In the genomic region with DNA sequence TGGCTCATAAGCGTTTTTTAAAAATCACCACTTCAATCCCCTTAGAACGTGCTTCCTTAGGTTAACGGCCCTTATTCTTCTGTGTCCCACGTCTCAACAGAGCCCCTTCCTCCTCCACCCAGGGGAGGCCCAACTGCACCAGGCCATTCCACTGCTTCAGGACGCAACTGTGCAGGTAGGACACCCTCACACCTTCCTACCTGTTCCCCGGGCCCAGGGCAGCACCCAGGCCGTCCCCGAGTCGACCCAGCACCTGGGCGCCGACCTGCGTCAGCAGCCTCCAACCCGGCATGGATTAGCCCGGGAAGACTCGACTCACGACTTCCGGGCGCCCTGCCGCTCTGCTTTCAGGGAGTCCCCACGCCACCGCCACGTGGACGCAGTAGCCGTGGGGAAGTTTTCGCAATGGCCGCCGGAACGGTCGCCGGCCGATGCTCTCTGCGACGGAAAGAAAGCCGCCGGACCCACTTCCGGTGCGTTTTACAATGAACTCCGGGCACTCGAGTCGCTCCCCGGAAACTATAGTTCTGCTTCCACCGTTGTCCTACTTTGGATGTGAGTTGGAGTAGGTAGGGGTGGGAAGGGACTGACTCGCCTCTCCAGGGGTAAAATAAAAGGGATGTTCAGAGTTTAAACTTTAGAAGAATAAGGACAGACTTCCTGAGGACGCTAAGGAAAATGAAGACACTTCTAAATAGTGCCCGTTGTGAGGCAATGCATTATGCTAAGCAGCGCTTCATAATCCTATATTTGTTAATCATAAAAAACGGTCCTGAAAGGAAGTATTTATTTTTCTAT, we compare ENCODE assay signal across 8 cellular contexts. TPM values are rescaled to one million over a fixed set of nuclear protein-coding genes. Genes with fewer than 3 reads are reported as not detected.
DNase-seq lines count a peak whose midpoint lies in the region; ATAC-seq and TF ChIP-seq lines count a peak whose summit lies in the region.

MRPL3 (minus strand) TSS at position 442 of the 798 bp plus-strand sequence; CDS start at position 292, 150 bp downstream.

- POLR2A ChIA-PET in AG04450 (lab: Yijun Ruan, JAX): no interaction called here

- H3K36me3 ChIP-seq in mammary epithelial cell (ENCODE audit: insufficient read depth, low read length): peaks cover 19% of the 10 kb centered on the region

- H3K4me3 ChIP-seq in AG04450 (ENCODE audit: low read depth, low read length): peak within 1 kb of the TSS; percentile 99
- H3K4me3 ChIP-seq in WI38 (ENCODE audit: low read depth, low read length): peak within 1 kb of the TSS; percentile 75
- peak within 1 kb of the TSS; percentile 78 to 99 (median 88) for H3K4me3 ChIP-seq in mammary epithelial cell (replicated peaks in 1 of 3; ENCODE audit: insufficient read depth in 1 of 3, low read depth in 2 of 3, low read length in 3 of 3)
- H3K4me3 ChIP-seq in skin epidermis: peak within 1 kb of the TSS; percentile 71 to 97 (median 87)

- intact Hi-C loops in mammary epithelial cell (cut with micrococcal nuclease): loop anchor here (5.0 to 10.0 kb wide), 2 partner anchors 468 to 525 kb away; no protein-coding TSS in a partner anchor

- H3K27ac ChIP-seq in AG04450 (ENCODE audit: low read depth, low read length): peak within 1 kb of the TSS; percentile 77
- peak within 1 kb of the TSS; percentile 72 for H3K27ac ChIP-seq in mammary epithelial cell (ENCODE audit: insufficient read depth, low read depth, low read length)
- peak within 1 kb of the TSS; percentile 62 to 94 (median 88) for H3K27ac ChIP-seq in skin epidermis

- ATAC-seq in GM18907 (IDR thresholded peaks at IDR 0.05; ENCODE audit: unreplicated experiment) (peak; percentile 94), HG03139 (IDR thresholded peaks at IDR 0.05; ENCODE audit: unreplicated experiment) (peak; percentile 97)

- peak within 1 kb of the TSS; percentile 98 for H2AFZ ChIP-seq in mammary epithelial cell (ENCODE audit: low read depth, low read length)

- peak within 1 kb of the TSS; percentile 97 for H3K9ac ChIP-seq in mammary epithelial cell (ENCODE audit: insufficient read depth, low read length)

- H3K4me1 ChIP-seq in mammary epithelial cell (ENCODE audit: insufficient read depth, low read length): peaks cover 15% of the 10 kb centered on the region

- no peaks in the 10 kb centered on the region for H4K20me1 ChIP-seq in mammary epithelial cell (ENCODE audit: insufficient read depth, low read length)

- no peak for TF ChIP-seq CTCF in AG04450 (IDR thresholded peaks at IDR 0.05; ENCODE audit: low read depth, low read length)
- no peak for TF ChIP-seq CTCF in WI38 (IDR thresholded peaks at IDR 0.05; ENCODE audit: low read depth, low read length)
- TF ChIP-seq CTCF in mammary epithelial cell (conservative IDR thresholded peaks at IDR 0.05 in 1 of 2, IDR thresholded peaks at IDR 0.05 in 1 of 2; ENCODE audit: extremely low read depth in 1 of 2, insufficient read depth in 1 of 2, low read depth in 1 of 2, low read length in 2 of 2): no peak

- BruUV-seq in mammary epithelial cell (replicated peaks; lab: Mats Ljungman, UMichigan): TSS peak; percentile 42

- peaks cover 45% of the 10 kb centered on the region for H3K79me2 ChIP-seq in mammary epithelial cell (ENCODE audit: insufficient read depth, low read length)

- peak within 1 kb of the TSS; percentile 82 for H3K4me2 ChIP-seq in mammary epithelial cell (ENCODE audit: insufficient read depth, low read depth, low read length)

- CTCF ChIA-PET in AG04450 (lab: Charles Lee) (no interaction called here), mammary epithelial cell (lab: Charles Lee; ENCODE audit: low non-redundant PET) (no interaction called here)

- peak; percentile 67 for DNase-seq in AG04450 (ENCODE audit: low read depth, low spot score)
- peak; percentile 95 for DNase-seq in NCI-H2196 treated with DMSO at 0.1 percent for 48 hours (lab: John Stamatoyannopoulos, UW; ENCODE audit: unreplicated experiment)
- peak; percentile 86 for DNase-seq in mammary epithelial cell
- DNase-seq in iPS-NIHi11 (ENCODE audit: low spot score): peak; percentile 88

- H3K9me3 ChIP-seq in AG04450 (ENCODE audit: control insufficient read depth, insufficient read depth, low read length): no peaks in the 10 kb centered on the region; the same call in 1 of the 2 replicates
- H3K9me3 ChIP-seq in mammary epithelial cell (replicated peaks; ENCODE audit: insufficient read depth, low read length): no peaks in the 10 kb centered on the region

- in situ Hi-C loops in mammary epithelial cell (cut with MboI; ENCODE audit: low sequenced_read_pairs in 2 of 2): no loop called here

- peaks cover 3% of the 10 kb centered on the region for H3K27me3 ChIP-seq in AG04450 (ENCODE audit: control insufficient read depth, insufficient read depth, low read length)
- H3K27me3 ChIP-seq in mammary epithelial cell (ENCODE audit: insufficient read depth, low read length): no peaks in the 10 kb centered on the region

- 9% methylated on average over 13 of the region's 47 CpGs for WGBS in mammary epithelial cell (ENCODE audit: low coverage, missing lambda C conversion rate)

- dilution Hi-C loops in mammary epithelial cell (cut with HindIII; ENCODE audit: low sequenced_read_pairs): no loop called here

RNA-seq across cellular contexts. Expression of gene MRPL3, which starts in this region (rescaled TPM):
- 157 and 192 TPM in 2 replicates for polyA plus RNA-seq in AG04450 (2011; rRNA removed)
- polyA minus RNA-seq in AG04450 (2011; rRNA and poly(A)+ RNA removed): 52.1 and 80.5 TPM in 2 replicates
- total RNA-seq in mammary epithelial cell: 100 to 1,000 TPM in 1 of 2 donors, 10 to 100 TPM in 1; 78.9 to 103 TPM
- 113 TPM for polyA plus RNA-seq in mammary epithelial cell
- 98.1 TPM for polyA minus RNA-seq in mammary epithelial cell

Comparison
In these comparisons a context has a peak if more than half of its experiments do, and no peak if none do; other contexts are left out.
1. Peak in every context shown above with its lines: DNase-seq, ATAC-seq, H3K4me3 ChIP-seq and H3K27ac ChIP-seq.